In genomic region chr6:157667211-157668033, GRCh38 we compare ENCODE assay signal across 1 cellular context.
TF ChIP-seq lines count a peak whose summit lies in the region.

No MANE protein-coding gene starts in this region.

TF ChIP-seq in K562, 482 proteins besides CTCF, POLR2A, EP300 and RAD21 (continued from another document and continues in another):
- TF ChIP-seq TSHZ1 (CRISPR knock-in tag; IDR thresholded peaks at IDR 0.05) (no peak), PBX2 (CRISPR knock-in tag; IDR thresholded peaks at IDR 0.05; ENCODE audit: low read depth) (no peak), PBX2 (tag; conservative IDR thresholded peaks at IDR 0.05; ENCODE audit: low read depth) (no peak), STAG1 (CRISPR knock-in tag; IDR thresholded peaks at IDR 0.05; ENCODE audit: borderline replicate concordance) (peak; percentile 25; the same call in 1 of the 2 replicates), KDM2B (CRISPR knock-in tag; IDR thresholded peaks at IDR 0.05) (no peak), DNMT1 (IDR thresholded peaks at IDR 0.05) (peak; percentile 95; the same call in 1 of the 2 replicates), NR2C1 (IDR thresholded peaks at IDR 0.05) (peak; percentile 25; the same call in 1 of the 2 replicates), NR2C1 (tag; IDR thresholded peaks at IDR 0.05) (no peak), GABPA (tag; conservative IDR thresholded peaks at IDR 0.05; ENCODE audit: low read depth) (no peak), HDAC6 (IDR thresholded peaks at IDR 0.05; ENCODE audit: low read depth, low read length) (no peak), L3MBTL2 (IDR thresholded peaks at IDR 0.05) (no peak), GTF2B (IDR thresholded peaks at IDR 0.05; ENCODE audit: extremely low read depth, insufficient read length) (no peak), ZNF212 (CRISPR knock-in tag; IDR thresholded peaks at IDR 0.05) (0 out of 2 replicates have a peak, but pooled peaks have one; percentile 18), ESRRA (IDR thresholded peaks at IDR 0.05; ENCODE audit: borderline replicate concordance, low read depth) (no peak), JUND (IDR thresholded peaks at IDR 0.05; ENCODE audit: borderline replicate concordance, low read depth, low read length) (peak; percentile 12; the same call in 1 of the 2 replicates), JUND (tag; IDR thresholded peaks at IDR 0.05; ENCODE audit: borderline replicate concordance, low read depth, low read length) (no peak), HES1 (IDR thresholded peaks at IDR 0.05; ENCODE audit: low read depth) (peak; percentile 13; the same call in 1 of the 2 replicates), ZNF263 (CRISPR knock-in tag; IDR thresholded peaks at IDR 0.05; ENCODE audit: borderline replicate concordance) (peak; percentile 27; the same call in 1 of the 2 replicates), ZNF75A (CRISPR knock-in tag; IDR thresholded peaks at IDR 0.05) (no peak), FOXP4 (CRISPR knock-in tag; IDR thresholded peaks at IDR 0.05; ENCODE audit: borderline replicate concordance) (no peak), ZNF561 (CRISPR knock-in tag; conservative IDR thresholded peaks at IDR 0.05) (no peak), BRD9 (IDR thresholded peaks at IDR 0.05; ENCODE audit: low read depth, partially characterized antibody) (no peak), ZEB2 (IDR thresholded peaks at IDR 0.05) (peak; percentile 67), ZFP36 (IDR thresholded peaks at IDR 0.05; ENCODE audit: low read depth, low read length, partially characterized antibody) (no peak), CREM (IDR thresholded peaks at IDR 0.05; ENCODE audit: low read depth) (no peak), ATF2 (CRISPR knock-in tag; IDR thresholded peaks at IDR 0.05) (no peak), CHCHD3 (CRISPR knock-in tag; IDR thresholded peaks at IDR 0.05) (no peak), ERF (CRISPR knock-in tag; IDR thresholded peaks at IDR 0.05) (no peak), ZNF311 (CRISPR knock-in tag; IDR thresholded peaks at IDR 0.05) (no peak), MCM2 (IDR thresholded peaks at IDR 0.05; ENCODE audit: low read depth) (no peak), GTF2A2 (tag; IDR thresholded peaks at IDR 0.05) (no peak), FOXA1 (IDR thresholded peaks at IDR 0.05; ENCODE audit: borderline replicate concordance) (no peak), ZNF436 (CRISPR knock-in tag; IDR thresholded peaks at IDR 0.05) (0 out of 2 replicates have a peak, but pooled peaks have one; percentile 40), ZNF280B (CRISPR knock-in tag; IDR thresholded peaks at IDR 0.05) (no peak), CBFA2T2 (conservative IDR thresholded peaks at IDR 0.05) (no peak), NKRF (IDR thresholded peaks at IDR 0.05; ENCODE audit: borderline replicate concordance) (peak; percentile 88), PCBP2 (IDR thresholded peaks at IDR 0.05; ENCODE audit: low read depth, low read length, poor library complexity, severe bottlenecking) (no peak), ZNF695 (CRISPR knock-in tag; IDR thresholded peaks at IDR 0.05) (no peak), ARID4B (CRISPR knock-in tag; IDR thresholded peaks at IDR 0.05) (no peak), YY1 (IDR thresholded peaks at IDR 0.05; ENCODE audit: borderline replicate concordance in 1 of 3, control insufficient read depth in 1 of 3, extremely low read depth in 1 of 3, insufficient read depth in 3 of 3, insufficient read length in 1 of 3, insufficient replicate concordance in 2 of 3, low read depth in 1 of 3, low read length in 2 of 3) (no peak), ZNF717 (CRISPR knock-in tag; IDR thresholded peaks at IDR 0.05) (no peak), JUNB (CRISPR knock-in tag; conservative IDR thresholded peaks at IDR 0.05) (no peak)
